8 cellular contexts compared by ENCODE assay signal in genomic region chr2:27370816-27371620, GRCh38. TPM values are rescaled to one million over a fixed set of nuclear protein-coding genes. Genes with fewer than 3 reads are reported as not detected.
DNase-seq lines count a peak whose midpoint lies in the region; ATAC-seq, FAIRE-seq and TF ChIP-seq lines count a peak whose summit lies in the region.

No MANE protein-coding gene starts in this region.

- under 1% methylated on average over 46 of the region's 46 CpGs for WGBS in GM12878 (ENCODE audit: insufficient coverage, insufficient replicate concordance, low lambda C conversion rate, missing lambda C conversion rate)

- peak; percentile 54; the same call in 1 of the 2 replicates for TF ChIP-seq POLR2A in GM12878 (IDR thresholded peaks at IDR 0.05; ENCODE audit: low read depth, low read length)

- in situ Hi-C loops in GM12878 (cut with MboI): no loop called here

- H4K20me1 ChIP-seq in GM12878 (ENCODE audit: control insufficient read depth, insufficient read depth): no peaks in the 10 kb centered on the region

- H3K4me3 ChIP-seq in GM12878: peak overlapping the region; percentile 85

- H3K9me3 ChIP-seq in GM12878 (replicated peaks; ENCODE audit: control insufficient read depth, insufficient read depth, low read length): no peaks in the 10 kb centered on the region

- ATAC-seq in GM19035 (IDR thresholded peaks at IDR 0.05; ENCODE audit: unreplicated experiment) (peak; percentile 14), HG03135 (IDR thresholded peaks at IDR 0.05; ENCODE audit: unreplicated experiment) (peak; percentile 31), GM12878 (peak; percentile 58)

- intact Hi-C loops in CD14-positive monocyte (cut with micrococcal nuclease) (loop anchor here (1.0 to 10.0 kb wide), 6 partner anchors 9 to 124 kb away; partner anchors contain the start of genes GTF3C2 (in 2 of the 2), NRBP1 (in 2 of the 2), PPM1G (in 2 of the 2) and ZNF513 (in 2 of the 2)), GM12878 (cut with micrococcal nuclease; ENCODE audit: unreplicated experiment) (loop anchor here (1.0 to 5.0 kb wide), 4 partner anchors 9 to 48 kb away; partner anchors contain the start of genes GTF3C2, MPV17, PPM1G and ZNF513)

- peak overlapping the region; percentile 95 for H3K4me2 ChIP-seq in GM12878 (ENCODE audit: control insufficient read depth, insufficient read depth)

- no peak for TF ChIP-seq RAD21 in GM12878 (IDR thresholded peaks at IDR 0.05; ENCODE audit: insufficient read depth, low read depth, low read length)

- H3K27ac ChIP-seq in GM12878 (ENCODE audit: control insufficient read depth, insufficient read depth): peak overlapping the region; percentile 93

- peak overlapping the region; percentile 98 to 99 (median 99) for H3K27ac Mint-ChIP-seq in CD14-positive monocyte

- peak; percentile 61 for FAIRE-seq in GM12878 (lab: Jason Lieb, UNC)

- H3K4me1 Mint-ChIP-seq in CD14-positive monocyte: peaks cover 36% of the 10 kb centered on the region

- peaks cover 40% of the 10 kb centered on the region for H3K79me2 ChIP-seq in GM12878 (ENCODE audit: control insufficient read depth, insufficient read depth, low read length)

- peaks cover 61 to 65% of the 10 kb centered on the region in 2 donors for H3K36me3 Mint-ChIP-seq in CD14-positive monocyte

- H3K27me3 Mint-ChIP-seq in CD14-positive monocyte (ENCODE audit: low read depth in 3 of 3): no peaks in the 10 kb centered on the region

- H3K4me1 ChIP-seq in GM12878 (ENCODE audit: control insufficient read depth, insufficient read depth, low read length): peaks cover 4% of the 10 kb centered on the region; the same call in 1 of the 2 replicates

- POLR2A ChIA-PET in GM12878 (lab: Charles Lee): interaction anchor here (1.1 to 2.3 kb wide), 10 partner anchors 9 to 290 kb away, joined by 3 to 23 read pairs (median 4); partner anchors contain the start of genes GTF3C2, MPV17, NRBP1 and PPM1G

- RAD21 ChIA-PET in GM12878 (lab: Charles Lee; ENCODE audit: unreplicated experiment): interaction anchor here (0.7 to 1.3 kb wide), 6 partner anchors 9 to 337 kb away, joined by 3 to 4 read pairs (median 4); partner anchors contain the start of genes NRBP1, PPM1G and ZNF513

- no peaks in the 10 kb centered on the region for H3K9me3 Mint-ChIP-seq in CD14-positive monocyte

- peaks cover 17 to 28% of the 10 kb centered on the region in 2 experiments for H3K36me3 ChIP-seq in GM12878 (ENCODE audit: control insufficient read depth in 2 of 2, insufficient read depth in 2 of 2, low read length in 1 of 2)

- peak; percentile 75 for DNase-seq in CD14-positive monocyte (ENCODE audit: low spot score)
- DNase-seq in RPMI7951 (ENCODE audit: low read depth): peak; percentile 54
- peak; percentile 32 for DNase-seq in GM12878 (ENCODE audit: low read depth, low spot score)
- peak; percentile 11 for DNase-seq in iPS-NIHi11 (ENCODE audit: low spot score)
- DNase-seq in stimulated activated CD4-positive, alpha-beta T cell treated with anti-CD3 and anti-CD28 coated beads, Interleukin-12 subunit alpha, Interleukin-12 subunit beta, amount 100 ng/mL, for 4 hours: peak; percentile 33
- DNase-seq in HuH-7.5 (ENCODE audit: low spot score): no peak

- peak overlapping the region; percentile 58 for H2AFZ ChIP-seq in GM12878 (ENCODE audit: control insufficient read depth, low read depth, low read length)

- peak overlapping the region; percentile 98 to 99 for H3K4me3 Mint-ChIP-seq in CD14-positive monocyte

- no peaks in the 10 kb centered on the region for H3K27me3 ChIP-seq in GM12878 (replicated peaks in 1 of 2; ENCODE audit: control insufficient read depth in 2 of 2, insufficient read depth in 2 of 2, low read length in 1 of 2)

- CTCF ChIA-PET in GM12878 (lab: Yijun Ruan, JAX): interaction anchor here (0.8 to 2.1 kb wide), 11 partner anchors 8 to 312 kb away, joined by 3 to 13 read pairs (median 4); partner anchors contain the start of genes GTF3C2, NRBP1, PPM1G and ZNF513

- no TSS peak for BruUV-seq in GM12878 (replicated peaks; lab: Mats Ljungman, UMichigan)

- SMC1A ChIA-PET in GM12878 (lab: Charles Lee; ENCODE audit: uncharacterized antibody, unreplicated experiment): interaction anchor here (0.7 to 1.9 kb wide), 6 partner anchors 9 to 312 kb away, joined by 3 to 9 read pairs (median 4); partner anchors contain the start of gene ZNF513

- TF ChIP-seq EP300 in GM12878 (IDR thresholded peaks at IDR 0.05; ENCODE audit: borderline replicate concordance in 1 of 2, control insufficient read depth in 1 of 2, low read depth in 2 of 2, low read length in 2 of 2): 0 out of 4 replicates have a peak, but pooled peaks of 1 of the 2 experiments have one; percentile 7

- TF ChIP-seq CTCF in CD14-positive monocyte (IDR thresholded peaks at IDR 0.05): no peak
- no peak for TF ChIP-seq CTCF in GM12878 (IDR thresholded peaks at IDR 0.05 in 2 of 3, conservative IDR thresholded peaks at IDR 0.05 in 1 of 3; ENCODE audit: control insufficient read depth in 2 of 3, extremely low read depth in 1 of 3, insufficient read depth in 1 of 3, low read depth in 3 of 3, low read length in 3 of 3)

- peak overlapping the region; percentile 92 for H3K9ac ChIP-seq in GM12878 (ENCODE audit: control insufficient read depth, insufficient read depth, low read length)

RNA-seq across cellular contexts. Expression of gene SNX17, which starts 0.6 kb away (rescaled TPM):
- 100 to 1,000 TPM; 291 to 338 TPM for polyA plus RNA-seq in CD14-positive monocyte
- 186 and 191 TPM in 2 replicates for total RNA-seq in RPMI7951 (2014; rRNA removed; shearing (Covaris generic))
- total RNA-seq in GM12878 (2013; cell fraction: nucleolus; rRNA removed): 88.2 and 96.9 TPM in 2 replicates
- total RNA-seq in GM12878 (2014; rRNA removed): 113 and 114 TPM in 2 replicates
- 56.0 and 58.4 TPM in 2 replicates for total RNA-seq in GM12878 (2014; rRNA removed; fragmentation: Illumina TruSeq; extraction: Trizol)
- 101 and 107 TPM in 2 replicates for total RNA-seq in GM12878 (2021)
- 42.8 TPM for polyA plus RNA-seq in GM12878 (2011; ENCODE audit: low read depth)
- 61.5 and 72.9 TPM in 2 replicates for polyA plus RNA-seq in GM12878 (2011; rRNA removed)
- polyA plus RNA-seq in GM12878 (2011; cell fraction: cytosol; rRNA removed): 103 and 110 TPM in 2 replicates
- polyA plus RNA-seq in GM12878 (2011; cell fraction: nucleus; rRNA removed): 129 and 141 TPM in 2 replicates
- 71.3 and 75.3 TPM in 2 replicates for polyA plus RNA-seq in GM12878 (2012)
- polyA plus RNA-seq in GM12878 (2014; fragmentation: Illumina TruSeq; extraction: Trizol): 52.5 and 62.1 TPM in 2 replicates
- 10 to 100 TPM in 1 of 2 experiments, 1 to 10 TPM in 1; 6.5 to 18.9 TPM for polyA plus RNA-seq in GM12878 (2014; fragmentation: Nextera tagmentation; extraction: Ambion mirVana)
- polyA plus RNA-seq in GM12878 (2014; rRNA removed): 95.9 and 96.3 TPM in 2 replicates
- 100 to 1,000 TPM; 114 to 116 TPM for polyA plus RNA-seq in GM12878 (2016; fragmentation: Nextera tagmentation; extraction: Ambion mirVana)
- polyA minus RNA-seq in GM12878 (2011; rRNA and poly(A)+ RNA removed): 78.3 and 96.7 TPM in 2 replicates
- polyA minus RNA-seq in GM12878 (2011; cell fraction: cytosol; rRNA and poly(A)+ RNA removed): 31.0 and 31.9 TPM in 2 replicates
- 57.7 and 94.0 TPM in 2 replicates for polyA minus RNA-seq in GM12878 (2011; cell fraction: nucleus; rRNA and poly(A)+ RNA removed)

RNA-seq across cellular contexts. Expression of gene EIF2B4, which starts 0.9 kb away (rescaled TPM):
- polyA plus RNA-seq in CD14-positive monocyte (10 to 100 TPM; 29.5 to 42.3 TPM), GM12878 (2011; rRNA removed) (20.9 and 30.4 TPM in 2 replicates), GM12878 (2014; fragmentation: Illumina TruSeq; extraction: Trizol) (16.0 and 27.2 TPM in 2 replicates), GM12878 (2014; fragmentation: Nextera tagmentation; extraction: Ambion mirVana) (10 to 100 TPM; 13.4 to 27.8 TPM), GM12878 (2014; rRNA removed) (23.0 and 30.9 TPM in 2 replicates), GM12878 (2016; fragmentation: Nextera tagmentation; extraction: Ambion mirVana) (10 to 100 TPM; 53.4 to 53.9 TPM)
- 31.8 and 36.1 TPM in 2 replicates for total RNA-seq in RPMI7951 (2014; rRNA removed; shearing (Covaris generic))
- 30.4 and 30.8 TPM in 2 replicates for total RNA-seq in GM12878 (2013; cell fraction: nucleolus; rRNA removed)
- total RNA-seq in GM12878 (2014; rRNA removed) (23.3 and 24.4 TPM in 2 replicates), GM12878 (2014; rRNA removed; fragmentation: Illumina TruSeq; extraction: Trizol) (16.5 and 17.0 TPM in 2 replicates), GM12878 (2021) (27.6 and 28.4 TPM in 2 replicates)
- polyA plus RNA-seq in GM12878 (2011; ENCODE audit: low read depth): 15.5 TPM
- 32.3 and 32.4 TPM in 2 replicates for polyA plus RNA-seq in GM12878 (2011; cell fraction: cytosol; rRNA removed)
- 58.7 and 63.5 TPM in 2 replicates for polyA plus RNA-seq in GM12878 (2011; cell fraction: nucleus; rRNA removed)
- 25.4 and 29.3 TPM in 2 replicates for polyA plus RNA-seq in GM12878 (2012)
- 37.3 and 45.9 TPM in 2 replicates for polyA minus RNA-seq in GM12878 (2011; rRNA and poly(A)+ RNA removed)
- 5.6 and 8.4 TPM in 2 replicates for polyA minus RNA-seq in GM12878 (2011; cell fraction: cytosol; rRNA and poly(A)+ RNA removed)
- polyA minus RNA-seq in GM12878 (2011; cell fraction: nucleus; rRNA and poly(A)+ RNA removed): 14.5 and 23.4 TPM in 2 replicates

RNA-seq across cellular contexts. Expression of gene ZNF513, which starts 9.5 kb away (rescaled TPM):
- polyA plus RNA-seq in CD14-positive monocyte (1 to 10 TPM; 2.4 to 2.6 TPM), GM12878 (2011; rRNA removed) (3.8 and 6.8 TPM in 2 replicates), GM12878 (2014; fragmentation: Illumina TruSeq; extraction: Trizol) (1.3 and 4.3 TPM in 2 replicates), GM12878 (2014; fragmentation: Nextera tagmentation; extraction: Ambion mirVana) (under 1 TPM; 0.06 to 0.18 TPM), GM12878 (2014; rRNA removed) (16.4 and 17.0 TPM in 2 replicates), GM12878 (2016; fragmentation: Nextera tagmentation; extraction: Ambion mirVana) (1 to 10 TPM; 3.5 TPM)
- 7.9 and 8.8 TPM in 2 replicates for total RNA-seq in RPMI7951 (2014; rRNA removed; shearing (Covaris generic))
- 6.1 and 8.9 TPM in 2 replicates for total RNA-seq in GM12878 (2013; cell fraction: nucleolus; rRNA removed)
- total RNA-seq in GM12878 (2014; rRNA removed) (8.3 and 9.3 TPM in 2 replicates), GM12878 (2014; rRNA removed; fragmentation: Illumina TruSeq; extraction: Trizol) (6.4 and 7.8 TPM in 2 replicates), GM12878 (2021) (12.6 and 13.3 TPM in 2 replicates)
- polyA plus RNA-seq in GM12878 (2011; ENCODE audit: low read depth): 4.1 TPM
- polyA plus RNA-seq in GM12878 (2011; cell fraction: cytosol; rRNA removed): 10.8 and 19.0 TPM in 2 replicates
- 36.5 and 39.8 TPM in 2 replicates for polyA plus RNA-seq in GM12878 (2011; cell fraction: nucleus; rRNA removed)
- polyA plus RNA-seq in GM12878 (2012): 8.3 and 11.2 TPM in 2 replicates
- 3.1 and 6.0 TPM in 2 replicates for polyA minus RNA-seq in GM12878 (2011; rRNA and poly(A)+ RNA removed)
- 2.2 and 2.5 TPM in 2 replicates for polyA minus RNA-seq in GM12878 (2011; cell fraction: cytosol; rRNA and poly(A)+ RNA removed)
- 4.7 and 9.3 TPM in 2 replicates for polyA minus RNA-seq in GM12878 (2011; cell fraction: nucleus; rRNA and poly(A)+ RNA removed)

RNA-seq across cellular contexts. Expression of gene GTF3C2, which starts 14.5 kb away (rescaled TPM):
- polyA plus RNA-seq in CD14-positive monocyte (10 to 100 TPM; 34.4 to 41.7 TPM), GM12878 (2011; rRNA removed) (86.0 and 105 TPM in 2 replicates), GM12878 (2014; fragmentation: Illumina TruSeq; extraction: Trizol) (80.9 and 85.8 TPM in 2 replicates), GM12878 (2014; fragmentation: Nextera tagmentation; extraction: Ambion mirVana) (10 to 100 TPM; 45.9 to 59.0 TPM), GM12878 (2014; rRNA removed) (64.3 and 69.3 TPM in 2 replicates), GM12878 (2016; fragmentation: Nextera tagmentation; extraction: Ambion mirVana) (10 to 100 TPM; 84.9 to 98.7 TPM)
- total RNA-seq in RPMI7951 (2014; rRNA removed; shearing (Covaris generic)): 38.0 and 44.2 TPM in 2 replicates
- total RNA-seq in GM12878 (2013; cell fraction: nucleolus; rRNA removed): 95.9 and 119 TPM in 2 replicates
- total RNA-seq in GM12878 (2014; rRNA removed) (75.7 and 79.5 TPM in 2 replicates), GM12878 (2014; rRNA removed; fragmentation: Illumina TruSeq; extraction: Trizol) (62.4 and 65.4 TPM in 2 replicates), GM12878 (2021) (91.7 and 95.2 TPM in 2 replicates)
- polyA plus RNA-seq in GM12878 (2011; ENCODE audit: low read depth): 34.8 TPM
- 81.6 and 97.8 TPM in 2 replicates for polyA plus RNA-seq in GM12878 (2011; cell fraction: cytosol; rRNA removed)
- polyA plus RNA-seq in GM12878 (2011; cell fraction: nucleus; rRNA removed): 129 and 141 TPM in 2 replicates
- 58.4 and 67.2 TPM in 2 replicates for polyA plus RNA-seq in GM12878 (2012)
- 69.6 and 92.2 TPM in 2 replicates for polyA minus RNA-seq in GM12878 (2011; rRNA and poly(A)+ RNA removed)
- polyA minus RNA-seq in GM12878 (2011; cell fraction: cytosol; rRNA and poly(A)+ RNA removed): 28.4 and 31.3 TPM in 2 replicates
- 38.9 and 52.0 TPM in 2 replicates for polyA minus RNA-seq in GM12878 (2011; cell fraction: nucleus; rRNA and poly(A)+ RNA removed)

RNA-seq across cellular contexts. Expression of gene PPM1G, which starts 38.4 kb away (rescaled TPM):
- polyA plus RNA-seq in CD14-positive monocyte (10 to 100 TPM; 47.3 to 54.3 TPM), GM12878 (2011; rRNA removed) (47.0 and 68.8 TPM in 2 replicates), GM12878 (2014; fragmentation: Illumina TruSeq; extraction: Trizol) (163 and 171 TPM in 2 replicates), GM12878 (2014; fragmentation: Nextera tagmentation; extraction: Ambion mirVana) (10 to 100 TPM; 78.5 to 81.1 TPM), GM12878 (2014; rRNA removed) (106 and 108 TPM in 2 replicates), GM12878 (2016; fragmentation: Nextera tagmentation; extraction: Ambion mirVana) (100 to 1,000 TPM; 154 to 159 TPM)
- 86.5 and 93.4 TPM in 2 replicates for total RNA-seq in RPMI7951 (2014; rRNA removed; shearing (Covaris generic))
- total RNA-seq in GM12878 (2013; cell fraction: nucleolus; rRNA removed): 24.1 and 24.8 TPM in 2 replicates
- total RNA-seq in GM12878 (2014; rRNA removed) (110 and 112 TPM in 2 replicates), GM12878 (2014; rRNA removed; fragmentation: Illumina TruSeq; extraction: Trizol) (129 and 134 TPM in 2 replicates), GM12878 (2021) (129 and 130 TPM in 2 replicates)
- polyA plus RNA-seq in GM12878 (2011; ENCODE audit: low read depth): 46.9 TPM
- 65.3 and 70.8 TPM in 2 replicates for polyA plus RNA-seq in GM12878 (2011; cell fraction: cytosol; rRNA removed)
- 51.9 and 62.2 TPM in 2 replicates for polyA plus RNA-seq in GM12878 (2011; cell fraction: nucleus; rRNA removed)
- 82.2 and 82.9 TPM in 2 replicates for polyA plus RNA-seq in GM12878 (2012)
- polyA minus RNA-seq in GM12878 (2011; rRNA and poly(A)+ RNA removed): 74.2 and 87.8 TPM in 2 replicates
- 33.8 and 42.7 TPM in 2 replicates for polyA minus RNA-seq in GM12878 (2011; cell fraction: cytosol; rRNA and poly(A)+ RNA removed)
- polyA minus RNA-seq in GM12878 (2011; cell fraction: nucleus; rRNA and poly(A)+ RNA removed): 9.9 and 16.8 TPM in 2 replicates
